Comparison of ENCODE assay signal across 9 cellular contexts in genomic region chr3:130839815-130840214, GRCh38. TPM values are rescaled to one million over a fixed set of nuclear protein-coding genes. Genes with fewer than 3 reads are reported as not detected.
DNase-seq lines count a peak whose midpoint lies in the region; ATAC-seq and TF ChIP-seq lines count a peak whose summit lies in the region.
"Had no signal": no experiment of that assay in that cellular context is flagged by ENCODE, and none has a peak within 500 bp of the region (broad histone marks: within the 10 kb centered on the region; RNA-seq: fewer than 3 reads in every experiment).

No MANE protein-coding gene starts in this region.

- H3K9me3 ChIP-seq in iPS-18a (ENCODE audit: control insufficient read depth, low read depth, low read length) (no peaks in the 10 kb centered on the region), adrenal gland (replicated peaks in 1 of 3) (no peaks in the 10 kb centered on the region)

- H3K4me3 Mint-ChIP-seq in activated naive CD4-positive, alpha-beta T cell treated with anti-CD3 and anti-CD28 coated beads, Interleukin-2, amount 10 ng/mL, durations not matched to agents 7 days and 5 days = no peak overlapping the region
- H3K4me3 Mint-ChIP-seq: activated CD8-positive, alpha-beta T cell treated with anti-CD3 and anti-CD28 coated beads for 36 hours had no signal

- no peak for TF ChIP-seq CTCF in adrenal gland (IDR thresholded peaks at IDR 0.05)

- WGBS in adrenal gland, 4 donors = 52 to 55% (median 54%) methylated on average over 4 of the region's 4 CpGs

- H3K27me3 ChIP-seq in iPS-18a (ENCODE audit: control insufficient read depth, insufficient read depth, low read length) (no peaks in the 10 kb centered on the region), adrenal gland (no peaks in the 10 kb centered on the region)

- H3K36me3 ChIP-seq in iPS-18a (ENCODE audit: control insufficient read depth, low read depth, low read length) (no peaks in the 10 kb centered on the region), adrenal gland (replicated peaks in 1 of 2) (no peaks in the 10 kb centered on the region)

- peak overlapping the region; percentile 41 for H3K4me3 ChIP-seq in iPS-18a (ENCODE audit: low read length)
- no peak overlapping the region for H3K4me3 ChIP-seq in adrenal gland

- CTCF ChIA-PET in activated naive CD4-positive, alpha-beta T cell treated with anti-CD3 and anti-CD28 coated beads, Interleukin-2, amount 10 ng/mL, durations not matched to agents 7 days and 5 days (lab: Charles Lee) = interaction anchor here (1.3 kb wide), 2 partner anchors 10 to 14 kb away, joined by 3 to 5 read pairs; no protein-coding TSS in a partner anchor

- DNase-seq in NCI-H1105 (lab: John Stamatoyannopoulos, UW) = peak; percentile 98
- DNase-seq in 8988T = no peak
- DNase-seq in adrenal gland = no peak
- DNase-seq in RKO (ENCODE audit: low spot score) = no peak
- DNase-seq in activated naive CD4-positive, alpha-beta T cell treated with anti-CD3 and anti-CD28 coated beads, Interleukin-2, amount 10 ng/mL, durations not matched to agents 7 days and 5 days = no peak
- DNase-seq: activated CD8-positive, alpha-beta T cell treated with anti-CD3 and anti-CD28 coated beads for 36 hours had no signal

- H3K9me3 Mint-ChIP-seq in activated naive CD4-positive, alpha-beta T cell treated with anti-CD3 and anti-CD28 coated beads, Interleukin-2, amount 10 ng/mL, durations not matched to agents 7 days and 5 days = no peaks in the 10 kb centered on the region
- H3K9me3 Mint-ChIP-seq: activated CD8-positive, alpha-beta T cell treated with anti-CD3 and anti-CD28 coated beads for 36 hours had no signal

- ATAC-seq in GM18868 (IDR thresholded peaks at IDR 0.05; ENCODE audit: unreplicated experiment) = peak; percentile 62
- ATAC-seq in HG02642 (IDR thresholded peaks at IDR 0.05; ENCODE audit: poor library complexity, unreplicated experiment) = peak; percentile 77
- ATAC-seq: activated CD8-positive, alpha-beta T cell treated with anti-CD3 and anti-CD28 coated beads for 36 hours had no signal

- H3K4me1 Mint-ChIP-seq in activated naive CD4-positive, alpha-beta T cell treated with anti-CD3 and anti-CD28 coated beads, Interleukin-2, amount 10 ng/mL, durations not matched to agents 7 days and 5 days = no peaks in the 10 kb centered on the region

- H3K4me1 ChIP-seq in iPS-18a (ENCODE audit: control insufficient read depth, low read depth, low read length) (peaks cover 20% of the 10 kb centered on the region), adrenal gland (replicated peaks in 1 of 2) (peaks cover 11% of the 10 kb centered on the region in 2 donors)

- TF ChIP-seq POLR2A in adrenal gland (IDR thresholded peaks at IDR 0.05) = no peak

- no peaks in the 10 kb centered on the region for H3K36me3 Mint-ChIP-seq in activated naive CD4-positive, alpha-beta T cell treated with anti-CD3 and anti-CD28 coated beads, Interleukin-2, amount 10 ng/mL, durations not matched to agents 7 days and 5 days

- no peak overlapping the region for H3K27ac Mint-ChIP-seq in activated naive CD4-positive, alpha-beta T cell treated with anti-CD3 and anti-CD28 coated beads, Interleukin-2, amount 10 ng/mL, durations not matched to agents 7 days and 5 days
- H3K27ac Mint-ChIP-seq: activated CD8-positive, alpha-beta T cell treated with anti-CD3 and anti-CD28 coated beads for 36 hours had no signal

- peak overlapping the region; percentile 19 for H3K9ac ChIP-seq in iPS-18a (ENCODE audit: low read length)

- intact Hi-C loops in adrenal gland (cut with DNase I) = no loop called here

- H3K27ac ChIP-seq in iPS-18a (ENCODE audit: low read length) (peak overlapping the region; percentile 46), adrenal gland (no peak overlapping the region)

- H3K27me3 Mint-ChIP-seq in activated naive CD4-positive, alpha-beta T cell treated with anti-CD3 and anti-CD28 coated beads, Interleukin-2, amount 10 ng/mL, durations not matched to agents 7 days and 5 days = peaks cover 5% of the 10 kb centered on the region

RNA-seq across cellular contexts. Expression of gene ATP2C1, which starts 54.1 kb away (rescaled TPM):
- 10 to 100 TPM; 51.1 to 78.6 (median 58.4) TPM for total RNA-seq in adrenal gland
- 10 to 100 TPM; 26.7 to 71.0 (median 27.6) TPM for polyA plus RNA-seq in adrenal gland
